ENCODE assay signal across 8 cellular contexts in genomic region chr21:46097826-46098286, GRCh38. TPM values are rescaled to one million over a fixed set of nuclear protein-coding genes. Genes with fewer than 3 reads are reported as not detected.
DNase-seq lines count a peak whose midpoint lies in the region; ATAC-seq and TF ChIP-seq lines count a peak whose summit lies in the region.

TSS of gene COL6A2 (plus strand) at chr21:46098112.

- H3K9me3 Mint-ChIP-seq in osteocyte (ENCODE audit: unreplicated experiment) (peaks cover 16% of the 10 kb centered on the region), type B pancreatic cell (peaks cover 7% of the 10 kb centered on the region)

- intact Hi-C loops in PC-3 (cut with micrococcal nuclease), result loop anchor here (5.0 kb wide), 1 partner anchor 36 kb away; no protein-coding TSS in a partner anchor

- peaks cover 24% of the 10 kb centered on the region for H3K36me3 ChIP-seq in PC-3 (ENCODE audit: low read depth, low read length)

- POLR2A ChIA-PET in PC-3 (lab: Charles Lee; ENCODE audit: unreplicated experiment), result no interaction called here

- H2AFZ ChIP-seq in PC-3 (ENCODE audit: low read length), result peak within 1 kb of the TSS; percentile 43

- H3K79me2 ChIP-seq in PC-3 (ENCODE audit: low read length), result peaks cover 43% of the 10 kb centered on the region

- peaks cover 20% of the 10 kb centered on the region for H3K4me1 ChIP-seq in PC-3 (ENCODE audit: insufficient read depth, low read length)

- no TSS peak for BruUV-seq in PC-3 (replicated peaks; lab: Mats Ljungman, UMichigan)

- CTCF ChIA-PET in PC-3 (lab: Charles Lee), result no interaction called here

- peak within 1 kb of the TSS; percentile 70 for H3K27ac ChIP-seq in PC-3 (ENCODE audit: low read length)

- peak within 1 kb of the TSS; percentile 86 for H3K4me3 ChIP-seq in PC-3 (ENCODE audit: low read length)

- H3F3A ChIP-seq in PC-3 (ENCODE audit: low read length, unreplicated experiment), result no peaks in the 10 kb centered on the region

- H3K27me3 Mint-ChIP-seq in osteocyte (ENCODE audit: unreplicated experiment), result no peaks in the 10 kb centered on the region
- H3K27me3 Mint-ChIP-seq in type B pancreatic cell, result peaks cover 40% of the 10 kb centered on the region

- peak within 1 kb of the TSS; percentile 95 for H3K9ac ChIP-seq in PC-3 (ENCODE audit: low read length)

- H3K36me3 Mint-ChIP-seq in osteocyte (ENCODE audit: unreplicated experiment), result peaks cover 18% of the 10 kb centered on the region
- H3K36me3 Mint-ChIP-seq in type B pancreatic cell, result peaks cover 13% of the 10 kb centered on the region

- no peaks in the 10 kb centered on the region for H3K9me2 ChIP-seq in PC-3 (replicated peaks; ENCODE audit: low read length)

- H3K4me3 Mint-ChIP-seq in osteocyte (ENCODE audit: unreplicated experiment), result peak within 1 kb of the TSS; percentile 88
- peak within 1 kb of the TSS; percentile 80 for H3K4me3 Mint-ChIP-seq in type B pancreatic cell

- H4K20me1 ChIP-seq in PC-3 (ENCODE audit: low read length), result peaks cover 19% of the 10 kb centered on the region

- ATAC-seq in PC-3, result peak; percentile 85
- no peak for ATAC-seq in GM18858 (IDR thresholded peaks at IDR 0.05; ENCODE audit: unreplicated experiment)
- no peak for ATAC-seq in HG03025 (IDR thresholded peaks at IDR 0.05; ENCODE audit: low FRiP score, unreplicated experiment)

- peak within 1 kb of the TSS; percentile 83 for H3K27ac Mint-ChIP-seq in osteocyte (ENCODE audit: unreplicated experiment)
- H3K27ac Mint-ChIP-seq in type B pancreatic cell, result no peak within 1 kb of the TSS

- DNase-seq in Daoy (ENCODE audit: low read depth), result peak; percentile 88
- DNase-seq in PC-3, result peak; percentile 75
- peak; percentile 39 for DNase-seq in activated gamma-delta T cell treated with Interleukin-2 at 50 U/mL for 16 hours
- peak; percentile 67 for DNase-seq in germinal center (ENCODE audit: low spot score)
- peak; percentile 90 for DNase-seq in osteocyte (ENCODE audit: extremely low spot score, unreplicated experiment)
- DNase-seq in type B pancreatic cell (ENCODE audit: extremely low spot score, unreplicated experiment), result peak; percentile 78

- no peaks in the 10 kb centered on the region for H3K27me3 ChIP-seq in PC-3 (ENCODE audit: low read length)

- no peak; the same call in 1 of the 2 replicates for TF ChIP-seq CTCF in PC-3 (conservative IDR thresholded peaks at IDR 0.05; ENCODE audit: low read depth, low read length)
- peak; percentile 75 for TF ChIP-seq CTCF in osteocyte (IDR thresholded peaks at IDR 0.05)
- TF ChIP-seq CTCF in type B pancreatic cell (conservative IDR thresholded peaks at IDR 0.05), result peak; percentile 53

- H3K4me1 Mint-ChIP-seq in osteocyte (ENCODE audit: unreplicated experiment), result peaks cover 32% of the 10 kb centered on the region
- H3K4me1 Mint-ChIP-seq in type B pancreatic cell (ENCODE audit: unreplicated experiment), result no peaks in the 10 kb centered on the region

- peak within 1 kb of the TSS; percentile 83 for H3K4me2 ChIP-seq in PC-3 (ENCODE audit: low read length)

- peaks cover 8% of the 10 kb centered on the region; the same call in 1 of the 2 replicates for H3K9me3 ChIP-seq in PC-3 (ENCODE audit: low read length)

RNA-seq across cellular contexts. Expression of gene COL6A2, which starts in this region (rescaled TPM):
- 456 and 480 TPM in 2 replicates for total RNA-seq in Daoy (2014; rRNA removed; shearing (Covaris generic))
- total RNA-seq in PC-3 (2014; rRNA removed), result 521 and 654 TPM in 2 replicates
- 1,821 and 1,951 TPM in 2 replicates for total RNA-seq in osteocyte
- total RNA-seq in type B pancreatic cell (ENCODE audit: low replicate concordance), result 23.8 and 114 TPM in 2 replicates

Comparison
In these comparisons a context has a peak if more than half of its experiments do, and no peak if none do; other contexts are left out.
1. DNase-seq: peak in every context shown above with its lines; median percentile 90 in osteocyte; 88 in Daoy; 78 in type B pancreatic cell; 75 in PC-3; 67 in germinal center; 39 in activated gamma-delta T cell treated with Interleukin-2 at 50 U/mL for 16 hours.